In genomic region chr2:84906900-84907714, GRCh38 we compare ENCODE assay signal across 8 cellular contexts. TPM values are rescaled to one million over a fixed set of nuclear protein-coding genes. Genes with fewer than 3 reads are reported as not detected.
A peak's percentile ranks its signal among the peaks of the same experiment; 100 is the strongest.
DNase-seq lines count a peak whose midpoint lies in the region; ATAC-seq and TF ChIP-seq lines count a peak whose summit lies in the region.

No MANE protein-coding gene starts in this region.

- no peaks in the 10 kb centered on the region for H3K27me3 Mint-ChIP-seq in activated naive CD8-positive, alpha-beta T cell treated with anti-CD3 and anti-CD28 coated beads, Interleukin-2, amount 50 U/mL, for 24 hours
- H3K27me3 Mint-ChIP-seq in osteocyte (ENCODE audit: unreplicated experiment), result no peaks in the 10 kb centered on the region

- no peak for TF ChIP-seq CTCF in Peyer's patch (IDR thresholded peaks at IDR 0.05)
- no peak for TF ChIP-seq CTCF in osteocyte (IDR thresholded peaks at IDR 0.05)

- H3K4me3 Mint-ChIP-seq in activated naive CD8-positive, alpha-beta T cell treated with anti-CD3 and anti-CD28 coated beads, Interleukin-2, amount 50 U/mL, for 24 hours, result peak overlapping the region; percentile 94
- peak overlapping the region; percentile 86 for H3K4me3 Mint-ChIP-seq in osteocyte (ENCODE audit: unreplicated experiment)

- H3K27ac Mint-ChIP-seq in activated naive CD8-positive, alpha-beta T cell treated with anti-CD3 and anti-CD28 coated beads, Interleukin-2, amount 50 U/mL, for 24 hours, result peak overlapping the region; percentile 94
- H3K27ac Mint-ChIP-seq in osteocyte (ENCODE audit: unreplicated experiment), result peak overlapping the region; percentile 88

- H3K36me3 Mint-ChIP-seq in activated naive CD8-positive, alpha-beta T cell treated with anti-CD3 and anti-CD28 coated beads, Interleukin-2, amount 50 U/mL, for 24 hours (ENCODE audit: low read depth), result peaks cover 39% of the 10 kb centered on the region
- peaks cover 25% of the 10 kb centered on the region for H3K36me3 Mint-ChIP-seq in osteocyte (ENCODE audit: unreplicated experiment)

- ATAC-seq in GM18517 (IDR thresholded peaks at IDR 0.05; ENCODE audit: unreplicated experiment), result peak; percentile 26
- peak; percentile 53 for ATAC-seq in HG03108 (IDR thresholded peaks at IDR 0.05; ENCODE audit: unreplicated experiment)
- peak; percentile 48 for ATAC-seq in activated naive CD8-positive, alpha-beta T cell treated with anti-CD3 and anti-CD28 coated beads, Interleukin-2, amount 50 U/mL, for 24 hours
- ATAC-seq in Right ventricle myocardium superior (ENCODE audit: poor library complexity), result peak; percentile 47

- TF ChIP-seq POLR2A in Peyer's patch (IDR thresholded peaks at IDR 0.05), result peak; percentile 14

- peaks cover 18% of the 10 kb centered on the region for H3K9me3 Mint-ChIP-seq in activated naive CD8-positive, alpha-beta T cell treated with anti-CD3 and anti-CD28 coated beads, Interleukin-2, amount 50 U/mL, for 24 hours
- H3K9me3 Mint-ChIP-seq in osteocyte (ENCODE audit: unreplicated experiment), result peaks cover 3% of the 10 kb centered on the region

- no peaks in the 10 kb centered on the region for H3K27me3 ChIP-seq in Peyer's patch

- peak overlapping the region; percentile 95 to 99 (median 97) for H3K27ac ChIP-seq in Peyer's patch

- DNase-seq in AG20443 (ENCODE audit: low spot score) (peak; percentile 73), Peyer's patch (peak; percentile 72 to 82 (median 77)), Right ventricle myocardium superior (peak; percentile 82), osteocyte (ENCODE audit: extremely low spot score, unreplicated experiment) (no peak), T-helper 9 cell (no peak)
- peak; percentile 55 for DNase-seq in activated naive CD8-positive, alpha-beta T cell treated with anti-CD3 and anti-CD28 coated beads, Interleukin-2, amount 50 U/mL, for 24 hours

- intact Hi-C loops in Right ventricle myocardium superior (cut with DNase I), result no loop called here

- H3K4me3 ChIP-seq in Peyer's patch, result peak overlapping the region; percentile 77 to 95 (median 92)

- no peaks in the 10 kb centered on the region for H3K9me3 ChIP-seq in Peyer's patch

- H3K4me1 Mint-ChIP-seq in activated naive CD8-positive, alpha-beta T cell treated with anti-CD3 and anti-CD28 coated beads, Interleukin-2, amount 50 U/mL, for 24 hours, result peaks cover 68% of the 10 kb centered on the region
- H3K4me1 Mint-ChIP-seq in osteocyte (ENCODE audit: unreplicated experiment), result peaks cover 28% of the 10 kb centered on the region

- peaks cover 0 to 4% (median 0%) of the 10 kb centered on the region in 3 donors for H3K36me3 ChIP-seq in Peyer's patch

- H3K4me1 ChIP-seq in Peyer's patch, result peaks cover 0 to 5% (median 0%) of the 10 kb centered on the region in 4 donors

RNA-seq across cellular contexts. Expression of gene TMSB10, which starts 1.7 kb away (rescaled TPM):
- total RNA-seq in Peyer's patch, result 1,000 to 10,000 TPM; 3,771 to 5,073 (median 4,495) TPM
- total RNA-seq in Right ventricle myocardium superior, result 417 TPM
- total RNA-seq in osteocyte, result 2,436 and 2,534 TPM in 2 replicates

RNA-seq across cellular contexts. Expression of gene TRABD2A, which starts 26.2 kb away (rescaled TPM):
- total RNA-seq in Peyer's patch (10 to 100 TPM; 32.2 to 85.4 (median 55.0) TPM), Right ventricle myocardium superior (0.56 TPM), osteocyte (0.21 and 0.99 TPM in 2 replicates)

Comparison
In these comparisons a context has a peak if more than half of its experiments do, and no peak if none do; other contexts are left out.
1. DNase-seq: peak in AG20443 (single experiment), Peyer's patch (3 of 3), activated naive CD8-positive, alpha-beta T cell treated with anti-CD3 and anti-CD28 coated beads, Interleukin-2, amount 50 U/mL, for 24 hours (single experiment) and Right ventricle myocardium superior (single experiment); none in osteocyte (single experiment) and T-helper 9 cell (single experiment).
2. RNA of gene TRABD2A, which starts 26.2 kb away (total RNA-seq): 32.2 to 85.4 TPM in Peyer's patch; 0.21 to 0.99 TPM in osteocyte and 0.56 TPM in Right ventricle myocardium superior (single experiment); every median in the first group is over 10 times any median in the second.
3. Peak in every context shown above with its lines, with median percentiles within 50 percentile points of each other: ATAC-seq.